1 cellular context compared by ENCODE assay signal in genomic region chr21:44557491-44558328, GRCh38.
TF ChIP-seq lines count a peak whose summit lies in the region.

No MANE protein-coding gene starts in this region.

TF ChIP-seq in HepG2, 621 proteins besides CTCF, POLR2A, EP300 and RAD21:
- TF ChIP-seq, protein P1, sequence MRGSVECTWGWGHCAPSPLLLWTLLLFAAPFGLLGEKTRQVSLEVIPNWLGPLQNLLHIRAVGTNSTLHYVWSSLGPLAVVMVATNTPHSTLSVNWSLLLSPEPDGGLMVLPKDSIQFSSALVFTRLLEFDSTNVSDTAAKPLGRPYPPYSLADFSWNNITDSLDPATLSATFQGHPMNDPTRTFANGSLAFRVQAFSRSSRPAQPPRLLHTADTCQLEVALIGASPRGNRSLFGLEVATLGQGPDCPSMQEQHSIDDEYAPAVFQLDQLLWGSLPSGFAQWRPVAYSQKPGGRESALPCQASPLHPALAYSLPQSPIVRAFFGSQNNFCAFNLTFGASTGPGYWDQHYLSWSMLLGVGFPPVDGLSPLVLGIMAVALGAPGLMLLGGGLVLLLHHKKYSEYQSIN (CRISPR knock-in tag; IDR thresholded peaks at IDR 0.05; ENCODE audit: borderline replicate concordance) = no peak
- TF ChIP-seq ZNF407 (CRISPR knock-in tag; IDR thresholded peaks at IDR 0.05; ENCODE audit: not compliant biosample characterization) = no peak
